8 cellular contexts compared by ENCODE assay signal in genomic region chr17:6755731-6756184, GRCh38. TPM values are rescaled to one million over a fixed set of nuclear protein-coding genes. Genes with fewer than 3 reads are reported as not detected.
DNase-seq lines count a peak whose midpoint lies in the region; ATAC-seq and TF ChIP-seq lines count a peak whose summit lies in the region.

Gene XAF1 (plus strand): TSS chr17:6756046. CDS start chr17:6756079, 33 bp downstream.

- H3K36me3 Mint-ChIP-seq in activated naive CD8-positive, alpha-beta T cell treated with anti-CD3 and anti-CD28 coated beads, Interleukin-2, amount 50 U/mL, for 24 hours (ENCODE audit: low read depth): peaks cover 9% of the 10 kb centered on the region

- no peaks in the 10 kb centered on the region for H3K9me3 Mint-ChIP-seq in activated naive CD8-positive, alpha-beta T cell treated with anti-CD3 and anti-CD28 coated beads, Interleukin-2, amount 50 U/mL, for 24 hours

- peak within 1 kb of the TSS; percentile 75 to 86 (median 80) for H3K27ac ChIP-seq in Peyer's patch
- peak within 1 kb of the TSS; percentile 68 for H3K27ac ChIP-seq in hepatocyte

- TF ChIP-seq CTCF in Peyer's patch (IDR thresholded peaks at IDR 0.05) (no peak), hepatocyte (IDR thresholded peaks at IDR 0.05; ENCODE audit: poor library complexity) (no peak)

- H3K9me3 ChIP-seq in Peyer's patch (no peaks in the 10 kb centered on the region), hepatocyte (ENCODE audit: low read depth) (no peaks in the 10 kb centered on the region)

- peak within 1 kb of the TSS; percentile 89 for H3K4me3 Mint-ChIP-seq in activated naive CD8-positive, alpha-beta T cell treated with anti-CD3 and anti-CD28 coated beads, Interleukin-2, amount 50 U/mL, for 24 hours

- peak; percentile 60 to 65 (median 64) for DNase-seq in Peyer's patch
- peak; percentile 37 for DNase-seq in activated naive CD8-positive, alpha-beta T cell treated with anti-CD3 and anti-CD28 coated beads, Interleukin-2, amount 50 U/mL, for 24 hours
- no peak for DNase-seq in hepatocyte (ENCODE audit: low spot score)
- peak; percentile 37 to 48 for DNase-seq in stimulated activated CD4-positive, alpha-beta T cell treated with anti-CD3 and anti-CD28 coated beads, Interleukin-2, amount 100 ng/mL, for 24 hours
- no peak for DNase-seq in occipital lobe (lab: John Stamatoyannopoulos, UW)
- no peak for DNase-seq in NCI-H1930 (lab: John Stamatoyannopoulos, UW)

- ATAC-seq in GM18505 (IDR thresholded peaks at IDR 0.05; ENCODE audit: unreplicated experiment) (no peak), GM21360 (IDR thresholded peaks at IDR 0.05; ENCODE audit: unreplicated experiment) (no peak)
- peak; percentile 51 for ATAC-seq in activated naive CD8-positive, alpha-beta T cell treated with anti-CD3 and anti-CD28 coated beads, Interleukin-2, amount 50 U/mL, for 24 hours

- H3K4me3 ChIP-seq in Peyer's patch: peak within 1 kb of the TSS; percentile 53 to 70 (median 59)
- H3K4me3 ChIP-seq in hepatocyte: no peak within 1 kb of the TSS

- H4K20me1 ChIP-seq in hepatocyte (ENCODE audit: insufficient read depth, poor library complexity, severe bottlenecking): no peaks in the 10 kb centered on the region

- H2AFZ ChIP-seq in hepatocyte: peak within 1 kb of the TSS; percentile 63

- H3K36me3 ChIP-seq in Peyer's patch (peaks cover 0 to 29% (median 0%) of the 10 kb centered on the region in 3 donors), hepatocyte (replicated peaks; ENCODE audit: insufficient read depth, low read depth) (no peaks in the 10 kb centered on the region)

- peak within 1 kb of the TSS; percentile 92 for H3K27ac Mint-ChIP-seq in activated naive CD8-positive, alpha-beta T cell treated with anti-CD3 and anti-CD28 coated beads, Interleukin-2, amount 50 U/mL, for 24 hours

- H3K4me1 ChIP-seq in Peyer's patch: peaks cover 0 to 41% (median 6%) of the 10 kb centered on the region in 4 donors
- H3K4me1 ChIP-seq in hepatocyte (ENCODE audit: insufficient read depth): peaks cover 11% of the 10 kb centered on the region

- no peaks in the 10 kb centered on the region for H3K79me2 ChIP-seq in hepatocyte

- peak within 1 kb of the TSS; percentile 65 for H3K4me2 ChIP-seq in hepatocyte

- no peaks in the 10 kb centered on the region for H3K27me3 Mint-ChIP-seq in activated naive CD8-positive, alpha-beta T cell treated with anti-CD3 and anti-CD28 coated beads, Interleukin-2, amount 50 U/mL, for 24 hours

- WGBS in hepatocyte (ENCODE audit: low lambda C conversion rate, missing lambda C conversion rate): 65% methylated on average over 14 of the region's 14 CpGs

- H3K27me3 ChIP-seq in Peyer's patch (no peaks in the 10 kb centered on the region), hepatocyte (no peaks in the 10 kb centered on the region)

- peak; percentile 76 for TF ChIP-seq POLR2A in GM18505 (IDR thresholded peaks at IDR 0.05; ENCODE audit: borderline replicate concordance, extremely low read depth, insufficient read depth, insufficient read length)
- no peak for TF ChIP-seq POLR2A in Peyer's patch (IDR thresholded peaks at IDR 0.05)

- no peaks in the 10 kb centered on the region for H3K9me2 ChIP-seq in hepatocyte (replicated peaks; ENCODE audit: insufficient read depth)

- peaks cover 49% of the 10 kb centered on the region for H3K4me1 Mint-ChIP-seq in activated naive CD8-positive, alpha-beta T cell treated with anti-CD3 and anti-CD28 coated beads, Interleukin-2, amount 50 U/mL, for 24 hours

RNA-seq across cellular contexts. Expression of gene XAF1, which starts in this region (rescaled TPM):
- total RNA-seq in Peyer's patch (100 to 1,000 TPM in 1 of 4 donors, 10 to 100 TPM in 3; 29.9 to 218 (median 36.3) TPM), hepatocyte (3.3 and 4.1 TPM in 2 replicates), occipital lobe (2.5 TPM)
- polyA plus RNA-seq in hepatocyte: 1.2 and 1.9 TPM in 2 replicates

Comparison
In these comparisons a context has a peak if more than half of its experiments do, and no peak if none do; other contexts are left out.
1. DNase-seq: peak in Peyer's patch (3 of 3), activated naive CD8-positive, alpha-beta T cell treated with anti-CD3 and anti-CD28 coated beads, Interleukin-2, amount 50 U/mL, for 24 hours (single experiment) and stimulated activated CD4-positive, alpha-beta T cell treated with anti-CD3 and anti-CD28 coated beads, Interleukin-2, amount 100 ng/mL, for 24 hours (2 of 2); none in hepatocyte (single experiment), occipital lobe (single experiment) and NCI-H1930 (0 of 2).